Comparison of ENCODE assay signal across 8 cellular contexts in the genomic region with DNA sequence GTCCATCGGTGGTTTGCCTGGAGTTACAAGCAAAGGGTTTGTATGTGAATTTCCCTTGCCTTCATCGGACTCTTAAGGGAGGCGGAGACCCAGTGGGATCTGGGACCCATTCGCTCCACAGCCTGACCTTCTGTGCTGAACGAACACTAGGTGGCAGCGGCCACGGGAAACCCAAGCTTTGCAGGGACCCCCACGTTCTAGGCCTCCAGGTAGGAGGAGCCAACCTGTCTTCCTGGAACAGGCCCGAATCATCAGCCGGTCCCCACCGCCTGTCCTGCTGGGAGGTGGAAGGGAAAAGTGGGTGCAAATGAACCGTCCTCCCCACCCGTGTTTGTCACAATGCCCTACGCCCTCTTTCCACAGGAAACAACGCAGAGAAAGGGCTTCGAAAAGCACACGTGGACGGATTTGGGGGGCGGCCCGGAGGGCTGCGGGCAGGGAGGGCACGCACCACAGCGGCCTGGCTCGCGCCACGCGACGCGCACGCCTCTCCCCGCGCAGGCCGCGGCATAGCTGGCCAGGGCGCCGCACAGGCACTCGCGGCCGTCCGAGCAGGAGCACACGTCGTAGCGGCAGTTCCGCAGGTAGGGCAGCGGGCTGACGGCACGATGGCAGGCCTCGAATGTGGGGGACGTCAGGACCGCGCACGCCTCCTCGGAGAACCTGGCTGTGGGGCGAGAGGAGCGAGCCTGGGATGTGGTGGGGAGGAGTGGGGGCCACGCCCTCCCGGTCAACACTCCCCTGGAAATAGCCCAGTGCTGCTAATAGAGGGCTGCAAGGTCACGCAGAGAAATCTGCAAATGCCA.
A peak's percentile ranks its signal among the peaks of the same experiment; 100 is the strongest.
DNase-seq lines count a peak whose midpoint lies in the region; ATAC-seq and TF ChIP-seq lines count a peak whose summit lies in the region.

No MANE protein-coding gene starts in this region.

- no peak overlapping the region for H2AFZ ChIP-seq in OCI-LY1 (ENCODE audit: low read length)

- in situ Hi-C loops in KBM-7 (cut with MboI; ENCODE audit: low pct_unique_long_range_greater_than_20kb, low sequenced_read_pairs), result no loop called here

- TF ChIP-seq CTCF in GM12875 (IDR thresholded peaks at IDR 0.05; ENCODE audit: borderline replicate concordance, insufficient read depth, low read depth, low read length) (peak; percentile 12; the same call in 1 of the 2 replicates), OCI-LY1 (IDR thresholded peaks at IDR 0.05; ENCODE audit: low read length) (peak; percentile 38; the same call in 1 of the 2 replicates)

- no peaks in the 10 kb centered on the region for H3K9me3 Mint-ChIP-seq in effector memory CD8-positive, alpha-beta T cell

- no peak overlapping the region for H3K27ac Mint-ChIP-seq in effector memory CD8-positive, alpha-beta T cell

- H3K4me1 Mint-ChIP-seq in effector memory CD8-positive, alpha-beta T cell (ENCODE audit: low read depth in 2 of 2), result no peaks in the 10 kb centered on the region

- H3K9ac ChIP-seq in OCI-LY1 (ENCODE audit: low read length) (no peak overlapping the region), rectal smooth muscle tissue (ENCODE audit: low read length) (peak overlapping the region; percentile 10)

- no peaks in the 10 kb centered on the region for H3K27me3 ChIP-seq in OCI-LY1 (ENCODE audit: insufficient read depth, low read length)
- H3K27me3 ChIP-seq in rectal smooth muscle tissue (ENCODE audit: control insufficient read depth, insufficient read depth, low read length), result peaks cover 5% of the 10 kb centered on the region

- no peaks in the 10 kb centered on the region for H3F3A ChIP-seq in OCI-LY1 (ENCODE audit: insufficient read depth, low read length)

- H3K4me1 ChIP-seq in OCI-LY1 (ENCODE audit: insufficient read depth, low read length, severe bottlenecking) (no peaks in the 10 kb centered on the region), rectal smooth muscle tissue (ENCODE audit: control insufficient read depth, insufficient read depth, low read length) (no peaks in the 10 kb centered on the region)

- H3K36me3 ChIP-seq in OCI-LY1 (ENCODE audit: insufficient read depth, low read length) (no peaks in the 10 kb centered on the region), rectal smooth muscle tissue (ENCODE audit: control insufficient read depth, insufficient read depth, low read length) (no peaks in the 10 kb centered on the region)

- H3K4me2 ChIP-seq in OCI-LY1 (ENCODE audit: low read length), result no peak overlapping the region

- peak; percentile 32 for ATAC-seq in effector memory CD8-positive, alpha-beta T cell (replicated peaks)
- no peak for ATAC-seq in HG03280 (IDR thresholded peaks at IDR 0.05; ENCODE audit: unreplicated experiment)
- ATAC-seq in HG02610 (IDR thresholded peaks at IDR 0.05; ENCODE audit: unreplicated experiment), result no peak

- no peak overlapping the region for H3K4me3 ChIP-seq in GM12875 (ENCODE audit: low read depth, low read length)
- no peak overlapping the region for H3K4me3 ChIP-seq in OCI-LY1 (ENCODE audit: low read depth, low read length, poor library complexity, severe bottlenecking)
- H3K4me3 ChIP-seq in rectal smooth muscle tissue (ENCODE audit: low read length), result peak overlapping the region; percentile 49

- H3K36me3 Mint-ChIP-seq in effector memory CD8-positive, alpha-beta T cell (ENCODE audit: insufficient read depth), result no peaks in the 10 kb centered on the region

- H3K79me2 ChIP-seq in OCI-LY1 (ENCODE audit: insufficient read depth, low read length), result no peaks in the 10 kb centered on the region

- no peak overlapping the region for H3K27ac ChIP-seq in OCI-LY1 (ENCODE audit: low read depth, low read length, poor library complexity, severe bottlenecking)
- no peak overlapping the region for H3K27ac ChIP-seq in rectal smooth muscle tissue (ENCODE audit: low read depth, low read length)

- no peaks in the 10 kb centered on the region for H3K9me3 ChIP-seq in OCI-LY1 (ENCODE audit: low read length)

- no peak overlapping the region for H3K4me3 Mint-ChIP-seq in effector memory CD8-positive, alpha-beta T cell

- no peaks in the 10 kb centered on the region for H3K9me2 ChIP-seq in OCI-LY1 (ENCODE audit: low read depth, low read length)

- H3K27me3 Mint-ChIP-seq in effector memory CD8-positive, alpha-beta T cell, result peaks cover 34 to 76% of the 10 kb centered on the region in 2 donors

- H4K20me1 ChIP-seq in OCI-LY1 (ENCODE audit: insufficient read depth, low read length), result no peaks in the 10 kb centered on the region

- no peak for DNase-seq in effector memory CD8-positive, alpha-beta T cell
- DNase-seq in AML-193 (lab: John Stamatoyannopoulos, UW) (no peak), KBM-7 (no peak)
